ENCODE assay signal across 11 cellular contexts in genomic region chr4:7843831-7844230, GRCh38.
DNase-seq lines count a peak whose midpoint lies in the region; ATAC-seq and TF ChIP-seq lines count a peak whose summit lies in the region.
"Had no signal": no experiment of that assay in that cellular context is flagged by ENCODE, and none has a peak within 500 bp of the region (broad histone marks: within the 10 kb centered on the region; RNA-seq: fewer than 3 reads in every experiment).

No MANE protein-coding gene starts in this region.

- H3K9me3 ChIP-seq in T-helper 17 cell (ENCODE audit: control insufficient read depth, low read length, poor library complexity, severe bottlenecking) (no peaks in the 10 kb centered on the region), gastroesophageal sphincter (no peaks in the 10 kb centered on the region), stomach (no peaks in the 10 kb centered on the region)
- H3K9me3 ChIP-seq: MG63, prostate gland had no signal

- H3K27ac ChIP-seq in gastroesophageal sphincter, result peak overlapping the region; percentile 90 to 97 (median 93)
- peak overlapping the region; percentile 4 to 87 (median 85) for H3K27ac ChIP-seq in stomach
- H3K27ac ChIP-seq: HL-60 had no signal

- no peaks in the 10 kb centered on the region for H3K9me3 Mint-ChIP-seq in activated CD4-positive, alpha-beta T cell treated with anti-CD3 and anti-CD28 coated beads for 36 hours (ENCODE audit: low read depth)

- peaks cover 27% of the 10 kb centered on the region for H3K4me1 Mint-ChIP-seq in activated CD4-positive, alpha-beta T cell treated with anti-CD3 and anti-CD28 coated beads for 36 hours
- H3K4me1 Mint-ChIP-seq in T-helper 17 cell, result peaks cover 23% of the 10 kb centered on the region

- TF ChIP-seq CTCF in gastroesophageal sphincter (IDR thresholded peaks at IDR 0.05), result no peak
- no peak for TF ChIP-seq CTCF in stomach (IDR thresholded peaks at IDR 0.05)

- peak; percentile 17 for ATAC-seq in activated CD4-positive, alpha-beta T cell treated with anti-CD3 and anti-CD28 coated beads for 36 hours
- ATAC-seq in T-helper 17 cell, result peak; percentile 18
- ATAC-seq in gastroesophageal sphincter, result no peak
- ATAC-seq in GM21423 (IDR thresholded peaks at IDR 0.05; ENCODE audit: unreplicated experiment), result no peak

- peaks cover 10% of the 10 kb centered on the region for H3K36me3 Mint-ChIP-seq in activated CD4-positive, alpha-beta T cell treated with anti-CD3 and anti-CD28 coated beads for 36 hours (ENCODE audit: low read depth)
- H3K36me3 Mint-ChIP-seq in T-helper 17 cell (ENCODE audit: low read depth), result peaks cover 6% of the 10 kb centered on the region

- POLR2A ChIA-PET in activated CD4-positive, alpha-beta T cell treated with anti-CD3 and anti-CD28 coated beads for 36 hours (lab: Charles Lee), result no interaction called here

- H3K4me1 ChIP-seq in gastroesophageal sphincter (peaks cover 9 to 59% (median 12%) of the 10 kb centered on the region in 3 donors), stomach (peaks cover 11 to 23% (median 14%) of the 10 kb centered on the region in 4 donors)
- H3K4me1 ChIP-seq: prostate gland had no signal

- H3K27ac Mint-ChIP-seq in activated CD4-positive, alpha-beta T cell treated with anti-CD3 and anti-CD28 coated beads for 36 hours, result no peak overlapping the region
- H3K27ac Mint-ChIP-seq in T-helper 17 cell, result peak overlapping the region; percentile 83

- H3K4me3 Mint-ChIP-seq in activated CD4-positive, alpha-beta T cell treated with anti-CD3 and anti-CD28 coated beads for 36 hours, result no peak overlapping the region
- no peak overlapping the region for H3K4me3 Mint-ChIP-seq in T-helper 17 cell

- H3K27me3 Mint-ChIP-seq in activated CD4-positive, alpha-beta T cell treated with anti-CD3 and anti-CD28 coated beads for 36 hours, result no peaks in the 10 kb centered on the region
- H3K27me3 Mint-ChIP-seq in T-helper 17 cell, result no peaks in the 10 kb centered on the region

- H3K4me3 ChIP-seq in gastroesophageal sphincter (no peak overlapping the region), stomach (no peak overlapping the region)
- H3K4me3 ChIP-seq: MG63, prostate gland had no signal

- no peak for TF ChIP-seq POLR2A in gastroesophageal sphincter (IDR thresholded peaks at IDR 0.05)
- TF ChIP-seq POLR2A in stomach (IDR thresholded peaks at IDR 0.05), result no peak

- no peak for DNase-seq in activated CD4-positive, alpha-beta T cell treated with anti-CD3 and anti-CD28 coated beads for 36 hours
- DNase-seq in activated CD4-positive, alpha-beta T cell treated with anti-CD3 and anti-CD28 coated beads for 4 hours, result no peak
- no peak for DNase-seq in T-helper 17 cell
- no peak for DNase-seq in stomach
- no peak for DNase-seq in iPS-NIHi7 (ENCODE audit: extremely low spot score)
- DNase-seq in COLO829 (ENCODE audit: low spot score), result no peak

- CTCF ChIA-PET in activated CD4-positive, alpha-beta T cell treated with anti-CD3 and anti-CD28 coated beads for 36 hours (lab: Charles Lee), result interaction anchor here (0.6 to 1.9 kb wide), 16 partner anchors 8 to 145 kb away, joined by 3 to 11 read pairs (median 4); no protein-coding TSS in a partner anchor

- WGBS in gastroesophageal sphincter (ENCODE audit: low coverage in 1 of 2), 2 donors, result 91 to 94% methylated on average over 2 to 3 of the region's 3 CpGs
- WGBS in stomach, 5 donors, result 88 to 93% (median 91%) methylated on average over 3 of the region's 3 CpGs

- H3K36me3 ChIP-seq in gastroesophageal sphincter (peaks cover 0 to 7% of the 10 kb centered on the region in 2 donors), stomach (peaks cover 0 to 12% (median 9%) of the 10 kb centered on the region in 4 donors)
- H3K36me3 ChIP-seq: prostate gland had no signal

- H3K27me3 ChIP-seq in gastroesophageal sphincter (no peaks in the 10 kb centered on the region), stomach (no peaks in the 10 kb centered on the region)
- H3K27me3 ChIP-seq: MG63 had no signal

- TF ChIP-seq EP300 in gastroesophageal sphincter (IDR thresholded peaks at IDR 0.05) (no peak), stomach (IDR thresholded peaks at IDR 0.05) (no peak)

- intact Hi-C loops in activated CD4-positive, alpha-beta T cell treated with anti-CD3 and anti-CD28 coated beads for 36 hours (cut with DNase I, micrococcal nuclease), result no loop called here
- intact Hi-C loops in stomach (cut with DNase I; ENCODE audit: low total_unique reads), result no loop called here

Comparison
In these comparisons a context has a peak if more than half of its experiments do, and no peak if none do; other contexts are left out.
1. ATAC-seq: peak in activated CD4-positive, alpha-beta T cell treated with anti-CD3 and anti-CD28 coated beads for 36 hours (single experiment) and T-helper 17 cell (single experiment); none in gastroesophageal sphincter (single experiment) and GM21423 (single experiment).